In genomic region chr3:172750368-172751187, GRCh38 we compare ENCODE assay signal across 1 cellular context.
TF ChIP-seq lines count a peak whose summit lies in the region.

TSS of gene ECT2 (plus strand) at chr3:172750726. CDS start at chr3:172754531, 3,805 bp downstream.

TF ChIP-seq in GM12878, 131 proteins besides CTCF, POLR2A, EP300 and RAD21 (continued from another document):
- no peak for TF ChIP-seq E2F8 (IDR thresholded peaks at IDR 0.05; ENCODE audit: low read depth, partially characterized antibody)
- TF ChIP-seq, protein P1, sequence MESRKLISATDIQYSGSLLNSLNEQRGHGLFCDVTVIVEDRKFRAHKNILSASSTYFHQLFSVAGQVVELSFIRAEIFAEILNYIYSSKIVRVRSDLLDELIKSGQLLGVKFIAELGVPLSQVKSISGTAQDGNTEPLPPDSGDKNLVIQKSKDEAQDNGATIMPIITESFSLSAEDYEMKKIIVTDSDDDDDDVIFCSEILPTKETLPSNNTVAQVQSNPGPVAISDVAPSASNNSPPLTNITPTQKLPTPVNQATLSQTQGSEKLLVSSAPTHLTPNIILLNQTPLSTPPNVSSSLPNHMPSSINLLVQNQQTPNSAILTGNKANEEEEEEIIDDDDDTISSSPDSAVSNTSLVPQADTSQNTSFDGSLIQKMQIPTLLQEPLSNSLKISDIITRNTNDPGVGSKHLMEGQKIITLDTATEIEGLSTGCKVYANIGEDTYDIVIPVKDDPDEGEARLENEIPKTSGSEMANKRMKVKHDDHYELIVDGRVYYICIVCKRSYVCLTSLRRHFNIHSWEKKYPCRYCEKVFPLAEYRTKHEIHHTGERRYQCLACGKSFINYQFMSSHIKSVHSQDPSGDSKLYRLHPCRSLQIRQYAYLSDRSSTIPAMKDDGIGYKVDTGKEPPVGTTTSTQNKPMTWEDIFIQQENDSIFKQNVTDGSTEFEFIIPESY (IDR thresholded peaks at IDR 0.05), result no peak
- no peak for TF ChIP-seq ZNF687 (IDR thresholded peaks at IDR 0.05)
- TF ChIP-seq RCOR1 (conservative IDR thresholded peaks at IDR 0.05; ENCODE audit: low read depth, low read length), result no peak
- peak; percentile 61 for TF ChIP-seq RUNX3 (IDR thresholded peaks at IDR 0.05; ENCODE audit: low read length)
- no peak for TF ChIP-seq SMARCA5 (IDR thresholded peaks at IDR 0.05)
- TF ChIP-seq MTA2 (IDR thresholded peaks at IDR 0.05; ENCODE audit: low read depth), result no peak
- no peak for TF ChIP-seq MEF2B (IDR thresholded peaks at IDR 0.05; ENCODE audit: partially characterized antibody, poor library complexity, severe bottlenecking)
- TF ChIP-seq TCF12 (IDR thresholded peaks at IDR 0.05; ENCODE audit: low read depth, low read length), result peak; percentile 50; the same call in 1 of the 2 replicates
- peak; percentile 57; the same call in 1 of the 2 replicates for TF ChIP-seq PKNOX1 (IDR thresholded peaks at IDR 0.05)
- no peak for TF ChIP-seq MTA3 (IDR thresholded peaks at IDR 0.05; ENCODE audit: borderline replicate concordance, low read length)
TF ChIP-seq in GM12878: peak in this region for 42.
